In genomic region chr13:91868351-91868750, GRCh38 we compare ENCODE assay signal across 8 cellular contexts.
"Had no signal": no experiment of that assay in that cellular context is flagged by ENCODE, and none has a peak within 500 bp of the region (broad histone marks: within the 10 kb centered on the region; RNA-seq: fewer than 3 reads in every experiment).

No MANE protein-coding gene starts in this region.

- ATAC-seq: HCT116, K562 had no signal

- DNase-seq: GM23248, GOT3, H7, HFFc6, IMR-90, KG1 had no signal
